Comparison of ENCODE assay signal across 1 cellular context in the genomic region with DNA sequence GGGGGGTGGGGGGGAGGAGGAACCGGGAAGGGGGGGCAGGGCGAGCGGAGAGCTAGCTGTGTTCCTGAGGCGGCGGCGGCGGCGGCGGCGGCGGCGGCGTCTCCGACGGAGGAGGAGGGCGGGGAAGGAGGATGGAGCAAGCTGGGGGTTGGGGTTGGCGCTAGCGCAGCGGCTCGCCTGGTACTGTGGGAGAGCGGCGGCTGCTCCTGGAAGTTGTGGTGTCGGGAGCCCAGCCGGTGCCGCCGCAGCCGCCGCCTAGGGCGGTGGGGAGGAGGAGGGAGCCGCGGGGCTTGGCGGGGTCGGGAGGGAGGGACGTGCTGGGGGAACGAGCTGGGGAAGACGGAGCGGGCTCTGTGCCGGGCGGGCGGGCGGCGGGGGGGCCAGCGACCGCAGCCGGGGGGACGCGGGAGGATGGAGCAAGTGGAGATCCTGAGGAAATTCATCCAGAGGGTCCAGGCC.
TF ChIP-seq lines count a peak whose summit lies in the region.

A gene (plus strand): TSS at position 160 of the 459 bp plus-strand sequence. CDS start 252 bp downstream, at position 412.

TF ChIP-seq in GM23338, 12 proteins besides CTCF, POLR2A, EP300 and RAD21 (continued from another document):
- TF ChIP-seq, protein P1, sequence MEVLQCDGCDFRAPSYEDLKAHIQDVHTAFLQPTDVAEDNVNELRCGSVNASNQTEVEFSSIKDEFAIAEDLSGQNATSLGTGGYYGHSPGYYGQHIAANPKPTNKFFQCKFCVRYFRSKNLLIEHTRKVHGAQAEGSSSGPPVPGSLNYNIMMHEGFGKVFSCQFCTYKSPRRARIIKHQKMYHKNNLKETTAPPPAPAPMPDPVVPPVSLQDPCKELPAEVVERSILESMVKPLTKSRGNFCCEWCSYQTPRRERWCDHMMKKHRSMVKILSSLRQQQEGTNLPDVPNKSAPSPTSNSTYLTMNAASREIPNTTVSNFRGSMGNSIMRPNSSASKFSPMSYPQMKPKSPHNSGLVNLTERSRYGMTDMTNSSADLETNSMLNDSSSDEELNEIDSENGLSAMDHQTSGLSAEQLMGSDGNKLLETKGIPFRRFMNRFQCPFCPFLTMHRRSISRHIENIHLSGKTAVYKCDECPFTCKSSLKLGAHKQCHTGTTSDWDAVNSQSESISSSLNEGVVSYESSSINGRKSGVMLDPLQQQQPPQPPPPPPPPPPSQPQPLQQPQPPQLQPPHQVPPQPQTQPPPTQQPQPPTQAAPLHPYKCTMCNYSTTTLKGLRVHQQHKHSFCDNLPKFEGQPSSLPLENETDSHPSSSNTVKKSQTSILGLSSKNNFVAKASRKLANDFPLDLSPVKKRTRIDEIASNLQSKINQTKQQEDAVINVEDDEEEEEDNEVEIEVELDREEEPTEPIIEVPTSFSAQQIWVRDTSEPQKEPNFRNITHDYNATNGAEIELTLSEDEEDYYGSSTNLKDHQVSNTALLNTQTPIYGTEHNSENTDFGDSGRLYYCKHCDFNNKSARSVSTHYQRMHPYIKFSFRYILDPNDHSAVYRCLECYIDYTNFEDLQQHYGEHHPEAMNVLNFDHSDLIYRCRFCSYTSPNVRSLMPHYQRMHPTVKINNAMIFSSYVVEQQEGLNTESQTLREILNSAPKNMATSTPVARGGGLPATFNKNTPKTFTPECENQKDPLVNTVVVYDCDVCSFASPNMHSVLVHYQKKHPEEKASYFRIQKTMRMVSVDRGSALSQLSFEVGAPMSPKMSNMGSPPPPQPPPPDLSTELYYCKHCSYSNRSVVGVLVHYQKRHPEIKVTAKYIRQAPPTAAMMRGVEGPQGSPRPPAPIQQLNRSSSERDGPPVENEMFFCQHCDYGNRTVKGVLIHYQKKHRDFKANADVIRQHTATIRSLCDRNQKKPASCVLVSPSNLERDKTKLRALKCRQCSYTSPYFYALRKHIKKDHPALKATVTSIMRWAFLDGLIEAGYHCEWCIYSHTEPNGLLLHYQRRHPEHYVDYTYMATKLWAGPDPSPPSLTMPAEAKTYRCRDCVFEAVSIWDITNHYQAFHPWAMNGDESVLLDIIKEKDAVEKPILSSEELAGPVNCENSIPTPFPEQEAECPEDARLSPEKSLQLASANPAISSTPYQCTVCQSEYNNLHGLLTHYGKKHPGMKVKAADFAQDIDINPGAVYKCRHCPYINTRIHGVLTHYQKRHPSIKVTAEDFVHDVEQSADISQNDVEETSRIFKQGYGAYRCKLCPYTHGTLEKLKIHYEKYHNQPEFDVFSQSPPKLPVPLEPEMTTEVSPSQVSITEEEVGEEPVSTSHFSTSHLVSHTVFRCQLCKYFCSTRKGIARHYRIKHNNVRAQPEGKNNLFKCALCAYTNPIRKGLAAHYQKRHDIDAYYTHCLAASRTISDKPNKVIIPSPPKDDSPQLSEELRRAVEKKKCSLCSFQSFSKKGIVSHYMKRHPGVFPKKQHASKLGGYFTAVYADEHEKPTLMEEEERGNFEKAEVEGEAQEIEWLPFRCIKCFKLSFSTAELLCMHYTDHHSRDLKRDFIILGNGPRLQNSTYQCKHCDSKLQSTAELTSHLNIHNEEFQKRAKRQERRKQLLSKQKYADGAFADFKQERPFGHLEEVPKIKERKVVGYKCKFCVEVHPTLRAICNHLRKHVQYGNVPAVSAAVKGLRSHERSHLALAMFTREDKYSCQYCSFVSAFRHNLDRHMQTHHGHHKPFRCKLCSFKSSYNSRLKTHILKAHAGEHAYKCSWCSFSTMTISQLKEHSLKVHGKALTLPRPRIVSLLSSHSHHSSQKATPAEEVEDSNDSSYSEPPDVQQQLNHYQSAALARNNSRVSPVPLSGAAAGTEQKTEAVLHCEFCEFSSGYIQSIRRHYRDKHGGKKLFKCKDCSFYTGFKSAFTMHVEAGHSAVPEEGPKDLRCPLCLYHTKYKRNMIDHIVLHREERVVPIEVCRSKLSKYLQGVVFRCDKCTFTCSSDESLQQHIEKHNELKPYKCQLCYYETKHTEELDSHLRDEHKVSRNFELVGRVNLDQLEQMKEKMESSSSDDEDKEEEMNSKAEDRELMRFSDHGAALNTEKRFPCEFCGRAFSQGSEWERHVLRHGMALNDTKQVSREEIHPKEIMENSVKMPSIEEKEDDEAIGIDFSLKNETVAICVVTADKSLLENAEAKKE (CRISPR knock-in tag; IDR thresholded peaks at IDR 0.05) = no peak
- TF ChIP-seq NANOG (IDR thresholded peaks at IDR 0.05; ENCODE audit: borderline replicate concordance) = no peak
- no peak for TF ChIP-seq CREB1 (CRISPR knock-in tag; IDR thresholded peaks at IDR 0.05; ENCODE audit: low read depth)
- TF ChIP-seq EZH2phosphoT487 (IDR thresholded peaks at IDR 0.05; ENCODE audit: unreplicated experiment) = no peak
- TF ChIP-seq JUNB (IDR thresholded peaks at IDR 0.05; ENCODE audit: unreplicated experiment) = no peak
- no peak for TF ChIP-seq ZNF114 (CRISPR knock-in tag; IDR thresholded peaks at IDR 0.05)
- no peak for TF ChIP-seq EZH2 (IDR thresholded peaks at IDR 0.05; ENCODE audit: low read depth, unreplicated experiment)
- no peak for TF ChIP-seq POLR2AphosphoS5 (IDR thresholded peaks at IDR 0.05; ENCODE audit: low read depth)
